Comparison of ENCODE assay signal across 28 cellular contexts in genomic region chr2:98827625-98828368, GRCh38.
DNase-seq lines count a peak whose midpoint lies in the region; ATAC-seq and TF ChIP-seq lines count a peak whose summit lies in the region.
"Had no signal": no experiment of that assay in that cellular context is flagged by ENCODE, and none has a peak within 500 bp of the region (broad histone marks: within the 10 kb centered on the region; RNA-seq: fewer than 3 reads in every experiment).

No MANE protein-coding gene starts in this region.

- peaks cover 4 to 5% of the 10 kb centered on the region in 2 donors for H3K36me3 Mint-ChIP-seq in activated naive CD4-positive, alpha-beta T cell treated with anti-CD3 and anti-CD28 coated beads, Interleukin-2, amount 50 U/mL, for 72 hours
- H3K36me3 Mint-ChIP-seq in effector memory CD8-positive, alpha-beta T cell (ENCODE audit: insufficient read depth) = peaks cover 4% of the 10 kb centered on the region
- H3K36me3 Mint-ChIP-seq: activated naive CD4-positive, alpha-beta T cell treated with anti-CD3 and anti-CD28 coated beads, Interleukin-2, amount 50 U/mL, for 24 hours had no signal

- H3K9me3 Mint-ChIP-seq in activated naive CD4-positive, alpha-beta T cell treated with anti-CD3 and anti-CD28 coated beads, Interleukin-2, amount 50 U/mL, for 72 hours = no peaks in the 10 kb centered on the region
- H3K9me3 Mint-ChIP-seq in effector memory CD8-positive, alpha-beta T cell = no peaks in the 10 kb centered on the region
- H3K9me3 Mint-ChIP-seq: activated CD4-positive, alpha-beta memory T cell treated with anti-CD3 and anti-CD28 coated beads for 36 hours; activated naive CD4-positive, alpha-beta T cell treated with anti-CD3 and anti-CD28 coated beads, Interleukin-2, amount 50 U/mL, for 24 hours; activated T-cell treated with anti-CD3 and anti-CD28 coated beads, Interleukin-2, amount 50 U/mL, for 72 hours had no signal

- TF ChIP-seq CTCF in PC-3 (conservative IDR thresholded peaks at IDR 0.05; ENCODE audit: low read depth, low read length) = no peak

- no peaks in the 10 kb centered on the region for H3K27me3 ChIP-seq in PC-3 (ENCODE audit: low read length)
- H3K27me3 ChIP-seq: breast epithelium, testis had no signal

- H3K4me1 ChIP-seq in PC-3 (ENCODE audit: insufficient read depth, low read length) = peaks cover 23% of the 10 kb centered on the region
- H3K4me1 ChIP-seq: A549, breast epithelium had no signal

- no peak overlapping the region for H2AFZ ChIP-seq in PC-3 (ENCODE audit: low read length)

- CTCF ChIA-PET in PC-3 (lab: Charles Lee) = no interaction called here

- no peaks in the 10 kb centered on the region for H3K36me3 ChIP-seq in PC-3 (ENCODE audit: low read depth, low read length)
- H3K36me3 ChIP-seq: breast epithelium had no signal

- peaks cover 43 to 51% of the 10 kb centered on the region in 2 donors for H3K4me1 Mint-ChIP-seq in effector memory CD8-positive, alpha-beta T cell (ENCODE audit: low read depth in 2 of 2)

- H3K27me3 Mint-ChIP-seq in effector memory CD8-positive, alpha-beta T cell = no peaks in the 10 kb centered on the region
- H3K27me3 Mint-ChIP-seq: activated naive CD4-positive, alpha-beta T cell treated with anti-CD3 and anti-CD28 coated beads, Interleukin-2, amount 50 U/mL, for 24 hours had no signal

- no TSS peak for BruUV-seq in PC-3 (replicated peaks; lab: Mats Ljungman, UMichigan)

- H3K9me3 ChIP-seq in PC-3 (ENCODE audit: low read length) = no peaks in the 10 kb centered on the region
- H3K9me3 ChIP-seq: A549, breast epithelium, Caco-2, testis had no signal

- H3K9me2 ChIP-seq in PC-3 (replicated peaks; ENCODE audit: low read length) = no peaks in the 10 kb centered on the region

- intact Hi-C loops in PC-3 (cut with micrococcal nuclease) = loop anchor here (2.0 kb wide), 2 partner anchors 33 to 97 kb away; partner anchors contain the start of gene MGAT4A

- DNase-seq in activated naive CD4-positive, alpha-beta T cell treated with anti-CD3 and anti-CD28 coated beads, Interleukin-2, amount 50 U/mL, for 72 hours (ENCODE audit: low spot score in 2 of 2) = no peak
- no peak for DNase-seq in activated naive CD4-positive, alpha-beta T cell treated with Interleukin-2 at 50 U/mL for 16 hours
- DNase-seq in PC-3 (no peak), CD1c-positive myeloid dendritic cell (ENCODE audit: extremely low spot score) (no peak), Ammon's horn (ENCODE audit: low spot score) (no peak), HuH-7 (ENCODE audit: low spot score) (no peak)
- no peak for DNase-seq in effector memory CD8-positive, alpha-beta T cell
- DNase-seq: activated T-cell treated with anti-CD3 and anti-CD28 coated beads, Interleukin-2, amount 50 U/mL, for 72 hours; anterior cingulate cortex; Caco-2; effector CD4-positive, alpha-beta T cell; glutamatergic neuron; HCEC 1CT; IMR-90; left ventricle myocardium superior; NCI-H1436 treated with DMSO at 0.1 percent for 48 hours; NCI-H2107; SHP77 treated with DMSO at 0.1 percent for 48 hours; stimulated activated CD4-positive, alpha-beta T cell treated with anti-CD3 and anti-CD28 coated beads, Interleukin-1b, Interleukin-23, amount 100 ng/mL, for 48 hours; stimulated activated naive CD8-positive, alpha-beta T cell treated with anti-CD3 and anti-CD28 coated beads, Interleukin-15, Interleukin-2, amounts not matched to agents 100 U/mL and 50 U/mL, for 24 hours; testis had no signal

- H3K27ac ChIP-seq in PC-3 (ENCODE audit: low read length) = no peak overlapping the region
- H3K27ac ChIP-seq: A549, testis had no signal

- H3K79me2 ChIP-seq in PC-3 (ENCODE audit: low read length) = no peaks in the 10 kb centered on the region

- POLR2A ChIA-PET in PC-3 (lab: Charles Lee; ENCODE audit: unreplicated experiment) = no interaction called here

- H3K9ac ChIP-seq in PC-3 (ENCODE audit: low read length) = no peak overlapping the region

- H3K4me2 ChIP-seq in PC-3 (ENCODE audit: low read length) = peak overlapping the region; percentile 34; the same call in 1 of the 2 replicates
- H3K4me2 ChIP-seq: A549 had no signal

- peak overlapping the region; percentile 44 to 54 for H3K27ac Mint-ChIP-seq in activated naive CD4-positive, alpha-beta T cell treated with anti-CD3 and anti-CD28 coated beads, Interleukin-2, amount 50 U/mL, for 72 hours
- H3K27ac Mint-ChIP-seq in effector memory CD8-positive, alpha-beta T cell = peak overlapping the region; percentile 83 to 90
- H3K27ac Mint-ChIP-seq: activated CD4-positive, alpha-beta memory T cell treated with anti-CD3 and anti-CD28 coated beads for 36 hours; B cell had no signal

- H3F3A ChIP-seq in PC-3 (ENCODE audit: low read length, unreplicated experiment) = no peaks in the 10 kb centered on the region

- H3K4me3 Mint-ChIP-seq in effector memory CD8-positive, alpha-beta T cell = peak overlapping the region in 1 of 2 donors; percentile 62
- H3K4me3 Mint-ChIP-seq: activated CD4-positive, alpha-beta memory T cell treated with anti-CD3 and anti-CD28 coated beads for 36 hours; B cell had no signal

- no peak for ATAC-seq in activated naive CD4-positive, alpha-beta T cell treated with anti-CD3 and anti-CD28 coated beads, Interleukin-2, amount 50 U/mL, for 72 hours
- ATAC-seq in PC-3 (no peak), HG03025 (IDR thresholded peaks at IDR 0.05; ENCODE audit: low FRiP score, unreplicated experiment) (no peak)
- ATAC-seq in effector memory CD8-positive, alpha-beta T cell (replicated peaks) = no peak
- ATAC-seq: A549; left ventricle myocardium superior; right cardiac atrium; stimulated activated naive CD8-positive, alpha-beta T cell treated with anti-CD3 and anti-CD28 coated beads, Interleukin-15, Interleukin-2, amounts not matched to agents 100 U/mL and 50 U/mL, for 24 hours had no signal

- H3K4me3 ChIP-seq in PC-3 (ENCODE audit: low read length) = no peak overlapping the region
- H3K4me3 ChIP-seq: A549, breast epithelium, testis had no signal

- no peaks in the 10 kb centered on the region for H4K20me1 ChIP-seq in PC-3 (ENCODE audit: low read length)
